8 cellular contexts compared by ENCODE assay signal in the genomic region with DNA sequence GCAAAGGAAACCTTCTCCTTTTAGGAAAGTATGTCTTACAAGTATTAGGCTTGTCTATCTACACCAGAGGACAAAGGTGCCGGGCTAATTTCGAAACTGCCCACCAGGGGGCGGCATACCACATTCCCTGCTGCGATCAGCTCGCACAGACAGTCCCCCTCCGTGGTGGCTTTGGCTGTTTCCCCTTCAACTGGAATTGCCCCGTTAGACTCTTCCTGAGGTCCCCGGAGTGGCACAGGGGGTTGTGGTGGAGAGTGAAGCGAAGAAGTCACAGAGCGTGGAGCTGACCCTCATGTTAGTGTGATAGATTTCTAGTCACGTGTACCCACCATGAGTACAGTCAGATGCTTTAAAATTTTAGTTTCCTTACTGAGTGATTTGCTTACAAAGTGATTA. TPM values are rescaled to one million over a fixed set of nuclear protein-coding genes. Genes with fewer than 3 reads are reported as not detected.
A peak's percentile ranks its signal among the peaks of the same experiment; 100 is the strongest.
DNase-seq lines count a peak whose midpoint lies in the region; ATAC-seq and TF ChIP-seq lines count a peak whose summit lies in the region.

No MANE protein-coding gene starts in this region.

- peak; percentile 93 for ATAC-seq in GM23338

- H3K79me2 ChIP-seq in GM23338 (replicated peaks; ENCODE audit: insufficient read depth) (no peaks in the 10 kb centered on the region), neural progenitor cell (ENCODE audit: low read depth) (no peaks in the 10 kb centered on the region)

- H2AFZ ChIP-seq in GM23338: peak overlapping the region; percentile 87
- H2AFZ ChIP-seq in neural progenitor cell (replicated peaks): peak overlapping the region; percentile 89

- H3K4me1 ChIP-seq in GM23338 (ENCODE audit: insufficient read depth) (peaks cover 4% of the 10 kb centered on the region; the same call in 1 of the 2 replicates), neural progenitor cell (peaks cover 4% of the 10 kb centered on the region)

- H3K27ac ChIP-seq in GM23338 (ENCODE audit: low read depth) (no peak overlapping the region), RWPE1 (no peak overlapping the region), neural progenitor cell (no peak overlapping the region)

- no peaks in the 10 kb centered on the region for H3K36me3 Mint-ChIP-seq in GM23338 (ENCODE audit: low read depth)
- no peaks in the 10 kb centered on the region for H3K36me3 Mint-ChIP-seq in neural progenitor cell

- no peak overlapping the region for H3K9ac ChIP-seq in neural progenitor cell

- H3K27ac Mint-ChIP-seq in GM23338 (no peak overlapping the region), neural progenitor cell (no peak overlapping the region)

- H3K27me3 ChIP-seq in GM23338 (ENCODE audit: insufficient read depth) (no peaks in the 10 kb centered on the region), neural progenitor cell (peaks cover 10% of the 10 kb centered on the region)

- no peaks in the 10 kb centered on the region for H4K20me1 ChIP-seq in GM23338 (replicated peaks; ENCODE audit: insufficient read depth)
- no peaks in the 10 kb centered on the region for H4K20me1 ChIP-seq in neural progenitor cell (ENCODE audit: low read depth)

- CTCF ChIA-PET in RWPE1 (lab: Yijun Ruan, JAX): interaction anchor here (0.5 to 2.6 kb wide), 18 partner anchors 8 to 1940 kb away, joined by 3 to 15 read pairs (median 4); a partner anchor contains a TSS

- DNase-seq in ELF-1 (ENCODE audit: low read depth, low spot score) (peak; percentile 92), GM23338 (ENCODE audit: low spot score) (peak; percentile 91), Kasumi-1 (lab: John Stamatoyannopoulos, UW) (peak; percentile 74 to 79), RWPE1 (ENCODE audit: low spot score) (peak; percentile 91), foreskin melanocyte (peak; percentile 87), neural progenitor cell (ENCODE audit: low spot score) (peak; percentile 75), stromal cell of bone marrow (ENCODE audit: low read depth) (peak; percentile 43)
- DNase-seq in activated effector memory CD4-positive, alpha-beta T cell treated with anti-CD3 and anti-CD28 coated beads, Interleukin-2, amount 50 U/mL, for 16 hours: peak; percentile 97

- H3K4me2 ChIP-seq in GM23338 (peak overlapping the region; percentile 82), neural progenitor cell (peak overlapping the region; percentile 73)

- no peaks in the 10 kb centered on the region; the same call in 1 of the 2 replicates for H3K9me2 ChIP-seq in GM23338 (ENCODE audit: insufficient read depth)

- H3K4me3 ChIP-seq in GM23338: peak overlapping the region; percentile 52
- peak overlapping the region; percentile 39 for H3K4me3 ChIP-seq in neural progenitor cell

- H3F3A ChIP-seq in GM23338 (replicated peaks; ENCODE audit: low read depth) (no peaks in the 10 kb centered on the region), neural progenitor cell (ENCODE audit: low read depth) (peaks cover 7% of the 10 kb centered on the region)

- H3K4me3 Mint-ChIP-seq in GM23338 (peak overlapping the region; percentile 70), neural progenitor cell (peak overlapping the region; percentile 17)

- H3K27me3 Mint-ChIP-seq in GM23338 (ENCODE audit: insufficient read depth, low read depth, poor library complexity): peaks cover 2% of the 10 kb centered on the region
- peaks cover 4% of the 10 kb centered on the region for H3K27me3 Mint-ChIP-seq in neural progenitor cell (ENCODE audit: insufficient read depth, low read depth)

- H3K9me3 Mint-ChIP-seq in GM23338: no peaks in the 10 kb centered on the region
- no peaks in the 10 kb centered on the region for H3K9me3 Mint-ChIP-seq in neural progenitor cell

- H3K36me3 ChIP-seq in GM23338 (ENCODE audit: insufficient read depth) (no peaks in the 10 kb centered on the region), neural progenitor cell (no peaks in the 10 kb centered on the region)

- TF ChIP-seq CTCF in GM23338 (conservative IDR thresholded peaks at IDR 0.05; ENCODE audit: low read depth in 2 of 2): peak; percentile 91 to 93
- TF ChIP-seq CTCF in RWPE1 (conservative IDR thresholded peaks at IDR 0.05; ENCODE audit: low read depth): peak; percentile 92
- TF ChIP-seq CTCF in neural progenitor cell (IDR thresholded peaks at IDR 0.05): peak; percentile 90

- POLR2A ChIA-PET in RWPE1 (lab: Yijun Ruan, JAX; ENCODE audit: low non-redundant PET): no interaction called here

- no peaks in the 10 kb centered on the region for H3K9me3 ChIP-seq in neural progenitor cell (ENCODE audit: low read depth)

- H3K4me1 Mint-ChIP-seq in GM23338 (peaks cover 15% of the 10 kb centered on the region), neural progenitor cell (peaks cover 13% of the 10 kb centered on the region)

TF ChIP-seq in GM23338, 12 proteins besides CTCF, POLR2A, EP300 and RAD21:
- TF ChIP-seq, protein P1, sequence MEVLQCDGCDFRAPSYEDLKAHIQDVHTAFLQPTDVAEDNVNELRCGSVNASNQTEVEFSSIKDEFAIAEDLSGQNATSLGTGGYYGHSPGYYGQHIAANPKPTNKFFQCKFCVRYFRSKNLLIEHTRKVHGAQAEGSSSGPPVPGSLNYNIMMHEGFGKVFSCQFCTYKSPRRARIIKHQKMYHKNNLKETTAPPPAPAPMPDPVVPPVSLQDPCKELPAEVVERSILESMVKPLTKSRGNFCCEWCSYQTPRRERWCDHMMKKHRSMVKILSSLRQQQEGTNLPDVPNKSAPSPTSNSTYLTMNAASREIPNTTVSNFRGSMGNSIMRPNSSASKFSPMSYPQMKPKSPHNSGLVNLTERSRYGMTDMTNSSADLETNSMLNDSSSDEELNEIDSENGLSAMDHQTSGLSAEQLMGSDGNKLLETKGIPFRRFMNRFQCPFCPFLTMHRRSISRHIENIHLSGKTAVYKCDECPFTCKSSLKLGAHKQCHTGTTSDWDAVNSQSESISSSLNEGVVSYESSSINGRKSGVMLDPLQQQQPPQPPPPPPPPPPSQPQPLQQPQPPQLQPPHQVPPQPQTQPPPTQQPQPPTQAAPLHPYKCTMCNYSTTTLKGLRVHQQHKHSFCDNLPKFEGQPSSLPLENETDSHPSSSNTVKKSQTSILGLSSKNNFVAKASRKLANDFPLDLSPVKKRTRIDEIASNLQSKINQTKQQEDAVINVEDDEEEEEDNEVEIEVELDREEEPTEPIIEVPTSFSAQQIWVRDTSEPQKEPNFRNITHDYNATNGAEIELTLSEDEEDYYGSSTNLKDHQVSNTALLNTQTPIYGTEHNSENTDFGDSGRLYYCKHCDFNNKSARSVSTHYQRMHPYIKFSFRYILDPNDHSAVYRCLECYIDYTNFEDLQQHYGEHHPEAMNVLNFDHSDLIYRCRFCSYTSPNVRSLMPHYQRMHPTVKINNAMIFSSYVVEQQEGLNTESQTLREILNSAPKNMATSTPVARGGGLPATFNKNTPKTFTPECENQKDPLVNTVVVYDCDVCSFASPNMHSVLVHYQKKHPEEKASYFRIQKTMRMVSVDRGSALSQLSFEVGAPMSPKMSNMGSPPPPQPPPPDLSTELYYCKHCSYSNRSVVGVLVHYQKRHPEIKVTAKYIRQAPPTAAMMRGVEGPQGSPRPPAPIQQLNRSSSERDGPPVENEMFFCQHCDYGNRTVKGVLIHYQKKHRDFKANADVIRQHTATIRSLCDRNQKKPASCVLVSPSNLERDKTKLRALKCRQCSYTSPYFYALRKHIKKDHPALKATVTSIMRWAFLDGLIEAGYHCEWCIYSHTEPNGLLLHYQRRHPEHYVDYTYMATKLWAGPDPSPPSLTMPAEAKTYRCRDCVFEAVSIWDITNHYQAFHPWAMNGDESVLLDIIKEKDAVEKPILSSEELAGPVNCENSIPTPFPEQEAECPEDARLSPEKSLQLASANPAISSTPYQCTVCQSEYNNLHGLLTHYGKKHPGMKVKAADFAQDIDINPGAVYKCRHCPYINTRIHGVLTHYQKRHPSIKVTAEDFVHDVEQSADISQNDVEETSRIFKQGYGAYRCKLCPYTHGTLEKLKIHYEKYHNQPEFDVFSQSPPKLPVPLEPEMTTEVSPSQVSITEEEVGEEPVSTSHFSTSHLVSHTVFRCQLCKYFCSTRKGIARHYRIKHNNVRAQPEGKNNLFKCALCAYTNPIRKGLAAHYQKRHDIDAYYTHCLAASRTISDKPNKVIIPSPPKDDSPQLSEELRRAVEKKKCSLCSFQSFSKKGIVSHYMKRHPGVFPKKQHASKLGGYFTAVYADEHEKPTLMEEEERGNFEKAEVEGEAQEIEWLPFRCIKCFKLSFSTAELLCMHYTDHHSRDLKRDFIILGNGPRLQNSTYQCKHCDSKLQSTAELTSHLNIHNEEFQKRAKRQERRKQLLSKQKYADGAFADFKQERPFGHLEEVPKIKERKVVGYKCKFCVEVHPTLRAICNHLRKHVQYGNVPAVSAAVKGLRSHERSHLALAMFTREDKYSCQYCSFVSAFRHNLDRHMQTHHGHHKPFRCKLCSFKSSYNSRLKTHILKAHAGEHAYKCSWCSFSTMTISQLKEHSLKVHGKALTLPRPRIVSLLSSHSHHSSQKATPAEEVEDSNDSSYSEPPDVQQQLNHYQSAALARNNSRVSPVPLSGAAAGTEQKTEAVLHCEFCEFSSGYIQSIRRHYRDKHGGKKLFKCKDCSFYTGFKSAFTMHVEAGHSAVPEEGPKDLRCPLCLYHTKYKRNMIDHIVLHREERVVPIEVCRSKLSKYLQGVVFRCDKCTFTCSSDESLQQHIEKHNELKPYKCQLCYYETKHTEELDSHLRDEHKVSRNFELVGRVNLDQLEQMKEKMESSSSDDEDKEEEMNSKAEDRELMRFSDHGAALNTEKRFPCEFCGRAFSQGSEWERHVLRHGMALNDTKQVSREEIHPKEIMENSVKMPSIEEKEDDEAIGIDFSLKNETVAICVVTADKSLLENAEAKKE (CRISPR knock-in tag; IDR thresholded peaks at IDR 0.05): 0 out of 2 replicates have a peak, but pooled peaks have one; percentile 51
- no peak for TF ChIP-seq JUNB (IDR thresholded peaks at IDR 0.05; ENCODE audit: unreplicated experiment)

RNA-seq across cellular contexts. Expression of a gene that starts 17.5 kb away (rescaled TPM):
- 229 and 394 TPM in 2 replicates for total RNA-seq in GM23338 (2014; rRNA removed; shearing (Covaris generic))
- 579 and 620 TPM in 2 replicates for polyA plus RNA-seq in GM23338 (2016; fragmentation: Nextera tagmentation; extraction: Ambion mirVana)
- 425 and 435 TPM in 2 replicates for total RNA-seq in neural progenitor cell (ENCODE audit: low replicate concordance)

RNA-seq across cellular contexts. Expression of a gene that starts 20.3 kb away (rescaled TPM):
- total RNA-seq in GM23338 (2014; rRNA removed; shearing (Covaris generic)): 27.0 and 33.2 TPM in 2 replicates
- polyA plus RNA-seq in GM23338 (2016; fragmentation: Nextera tagmentation; extraction: Ambion mirVana): 31.1 and 47.5 TPM in 2 replicates
- 41.2 and 48.5 TPM in 2 replicates for total RNA-seq in neural progenitor cell (ENCODE audit: low replicate concordance)

RNA-seq across cellular contexts. Expression of a gene that starts 39.3 kb away (rescaled TPM):
- total RNA-seq in GM23338 (2014; rRNA removed; shearing (Covaris generic)): 6.9 and 7.4 TPM in 2 replicates
- polyA plus RNA-seq in GM23338 (2016; fragmentation: Nextera tagmentation; extraction: Ambion mirVana): 3.3 and 4.6 TPM in 2 replicates
- total RNA-seq in neural progenitor cell (ENCODE audit: low replicate concordance): 15.8 and 25.3 TPM in 2 replicates

Comparison
In these comparisons a context has a peak if more than half of its experiments do, and no peak if none do; other contexts are left out.
1. DNase-seq: peak in every context shown above with its lines; median percentile 97 in activated effector memory CD4-positive, alpha-beta T cell treated with anti-CD3 and anti-CD28 coated beads, Interleukin-2, amount 50 U/mL, for 16 hours; 92 in ELF-1; 91 in GM23338; 91 in RWPE1; 87 in foreskin melanocyte; 76 in Kasumi-1; 75 in neural progenitor cell; 43 in stromal cell of bone marrow.